11 cellular contexts compared by ENCODE assay signal in the genomic region with DNA sequence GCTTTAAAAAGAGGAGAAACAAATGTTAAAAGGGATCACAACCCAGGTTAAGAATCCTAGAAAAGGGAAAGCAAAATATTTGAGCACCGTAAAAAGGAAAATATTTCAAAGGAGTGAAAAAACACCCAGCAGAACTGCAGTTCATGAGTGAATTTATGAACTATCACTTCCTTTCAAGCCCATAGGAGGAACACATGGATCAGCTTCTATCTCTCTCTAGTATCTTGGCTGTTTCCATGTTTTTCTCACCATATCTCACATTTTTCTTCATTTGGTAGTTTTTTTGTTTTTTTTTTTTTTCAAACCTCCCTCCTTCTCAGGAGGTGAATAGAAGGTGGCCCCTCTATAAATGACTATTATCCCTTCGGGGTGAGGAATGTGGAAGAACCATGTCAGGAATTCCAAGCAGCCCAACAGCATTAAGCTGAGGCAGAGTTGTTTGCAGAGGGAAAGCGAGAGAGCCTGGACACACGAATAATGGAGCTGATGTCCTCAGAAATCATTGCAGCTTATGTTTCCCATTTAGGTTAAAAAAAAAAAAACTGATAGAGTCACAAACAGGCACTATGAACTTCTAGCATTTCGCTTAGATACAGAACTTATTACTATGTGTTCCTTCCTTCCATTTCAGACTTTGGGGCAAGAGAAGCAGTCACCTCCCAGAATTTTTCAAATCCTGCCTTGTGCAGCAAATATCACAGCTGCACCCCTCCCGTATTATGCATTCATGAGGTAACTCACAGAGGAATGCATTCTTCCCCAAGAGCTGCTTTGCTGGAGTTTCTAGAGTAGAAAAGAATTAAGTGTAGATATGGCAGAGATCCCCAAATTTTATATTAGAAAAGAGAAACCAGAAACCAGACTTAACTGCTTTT.
A peak's percentile ranks its signal among the peaks of the same experiment; 100 is the strongest.
DNase-seq lines count a peak whose midpoint lies in the region; ATAC-seq and TF ChIP-seq lines count a peak whose summit lies in the region.
"Had no signal": no experiment of that assay in that cellular context is flagged by ENCODE, and none has a peak within 500 bp of the region (broad histone marks: within the 10 kb centered on the region; RNA-seq: fewer than 3 reads in every experiment).

No MANE protein-coding gene starts in this region.

- no peaks in the 10 kb centered on the region for H3K9me3 ChIP-seq in osteoblast (ENCODE audit: low read depth, low read length)

- H3K36me3 Mint-ChIP-seq in activated CD8-positive, alpha-beta T cell treated with anti-CD3 and anti-CD28 coated beads, Interleukin-2, amount 10 ng/mL, durations not matched to agents 7 days and 5 days (ENCODE audit: low read depth), result no peaks in the 10 kb centered on the region

- H3K27me3 Mint-ChIP-seq in activated CD8-positive, alpha-beta T cell treated with anti-CD3 and anti-CD28 coated beads, Interleukin-2, amount 10 ng/mL, durations not matched to agents 7 days and 5 days (ENCODE audit: low read depth), result peaks cover 3% of the 10 kb centered on the region

- POLR2A ChIA-PET in activated CD8-positive, alpha-beta T cell treated with anti-CD3 and anti-CD28 coated beads, Interleukin-2, amount 10 ng/mL, durations not matched to agents 7 days and 5 days (lab: Charles Lee), result no interaction called here

- peak overlapping the region; percentile 53 for H3K4me2 ChIP-seq in osteoblast (ENCODE audit: insufficient read depth, low read length)

- no peaks in the 10 kb centered on the region for H4K20me1 ChIP-seq in osteoblast (ENCODE audit: insufficient read depth, low read length)

- peak overlapping the region; percentile 16 for H2AFZ ChIP-seq in osteoblast (ENCODE audit: low read length)

- no peaks in the 10 kb centered on the region for H3K27me3 ChIP-seq in osteoblast (ENCODE audit: insufficient read depth, low read length)

- in situ Hi-C loops in G401 (cut with HindIII; ENCODE audit: low sequenced_read_pairs), result loop anchor here (25.0 kb wide), 1 partner anchor 303 kb away; a partner anchor contains a TSS

- no peak overlapping the region for H3K4me3 Mint-ChIP-seq in activated CD8-positive, alpha-beta T cell treated with anti-CD3 and anti-CD28 coated beads, Interleukin-2, amount 10 ng/mL, durations not matched to agents 7 days and 5 days

- H3K27ac Mint-ChIP-seq in activated CD8-positive, alpha-beta T cell treated with anti-CD3 and anti-CD28 coated beads, Interleukin-2, amount 10 ng/mL, durations not matched to agents 7 days and 5 days, result no peak overlapping the region

- H3K4me1 ChIP-seq in osteoblast (ENCODE audit: insufficient read depth, low read length), result peaks cover 22% of the 10 kb centered on the region

- H3K9me3 Mint-ChIP-seq in activated CD8-positive, alpha-beta T cell treated with anti-CD3 and anti-CD28 coated beads, Interleukin-2, amount 10 ng/mL, durations not matched to agents 7 days and 5 days (ENCODE audit: insufficient read depth), result no peaks in the 10 kb centered on the region

- H3K4me3 ChIP-seq in fibroblast of the aortic adventitia (ENCODE audit: low read depth, low read length) (no peak overlapping the region), osteoblast (ENCODE audit: insufficient read depth, low read length) (no peak overlapping the region)
- H3K4me3 ChIP-seq: lung had no signal

- H3K4me1 Mint-ChIP-seq in activated CD8-positive, alpha-beta T cell treated with anti-CD3 and anti-CD28 coated beads, Interleukin-2, amount 10 ng/mL, durations not matched to agents 7 days and 5 days (ENCODE audit: low read depth), result no peaks in the 10 kb centered on the region

- H3K27ac ChIP-seq in osteoblast (ENCODE audit: low read depth, low read length), result peak overlapping the region; percentile 6

- no peaks in the 10 kb centered on the region for H3K79me2 ChIP-seq in osteoblast (ENCODE audit: insufficient read depth, low read length)

- H3K36me3 ChIP-seq in osteoblast (ENCODE audit: insufficient read depth, low read length), result no peaks in the 10 kb centered on the region

- DNase-seq in G401 (ENCODE audit: low spot score) (peak; percentile 53), RPMI7951 (ENCODE audit: low read depth) (peak; percentile 67), fibroblast of the aortic adventitia (ENCODE audit: low read depth) (peak; percentile 49), osteoblast (ENCODE audit: insufficient read length, low spot score, missing footprints) (peak; percentile 21), NCI-H2029 (lab: John Stamatoyannopoulos, UW) (no peak), NCI-H748 treated with DMSO at 0.1 percent for 48 hours (lab: John Stamatoyannopoulos, UW) (no peak), GOT3 (lab: John Stamatoyannopoulos, UW) (no peak)
- DNase-seq in activated CD8-positive, alpha-beta T cell treated with anti-CD3 and anti-CD28 coated beads, Interleukin-2, amount 10 ng/mL, durations not matched to agents 7 days and 5 days, result no peak
- DNase-seq: DMS 273 treated with DMSO at 0.1 percent for 48 hours, NCI-H1930 had no signal

- CTCF ChIA-PET in activated CD8-positive, alpha-beta T cell treated with anti-CD3 and anti-CD28 coated beads, Interleukin-2, amount 10 ng/mL, durations not matched to agents 7 days and 5 days (lab: Charles Lee), result no interaction called here

- TF ChIP-seq CTCF in fibroblast of the aortic adventitia (IDR thresholded peaks at IDR 0.05; ENCODE audit: insufficient read depth, low read length) (no peak), osteoblast (IDR thresholded peaks at IDR 0.05; ENCODE audit: extremely low read depth, low read depth, low read length) (no peak)

- ATAC-seq in activated CD8-positive, alpha-beta T cell treated with anti-CD3 and anti-CD28 coated beads, Interleukin-2, amount 10 ng/mL, durations not matched to agents 7 days and 5 days, result no peak

Comparison
In these comparisons a context has a peak if more than half of its experiments do, and no peak if none do; other contexts are left out.
1. DNase-seq: peak in G401 (single experiment), RPMI7951 (single experiment), fibroblast of the aortic adventitia (single experiment) and osteoblast (single experiment); none in activated CD8-positive, alpha-beta T cell treated with anti-CD3 and anti-CD28 coated beads, Interleukin-2, amount 10 ng/mL, durations not matched to agents 7 days and 5 days (single experiment), NCI-H2029 (single experiment), NCI-H748 treated with DMSO at 0.1 percent for 48 hours (single experiment) and GOT3 (single experiment).